8 cellular contexts compared by ENCODE assay signal in genomic region chr6:34792605-34793500, GRCh38. TPM values are rescaled to one million over a fixed set of nuclear protein-coding genes. Genes with fewer than 3 reads are reported as not detected.
DNase-seq lines count a peak whose midpoint lies in the region; ATAC-seq and TF ChIP-seq lines count a peak whose summit lies in the region.

No MANE protein-coding gene starts in this region.

- H3K4me1 ChIP-seq in DND-41 (ENCODE audit: insufficient read depth, low read length), result peaks cover 29% of the 10 kb centered on the region
- peaks cover 17% of the 10 kb centered on the region for H3K4me1 ChIP-seq in GM23338 (ENCODE audit: insufficient read depth)

- peaks cover 11% of the 10 kb centered on the region; the same call in 2 of the 3 replicates for H3K4me1 Mint-ChIP-seq in GM23338
- H3K4me1 Mint-ChIP-seq in activated naive CD8-positive, alpha-beta T cell (ENCODE audit: low read depth), result peaks cover 26% of the 10 kb centered on the region

- peak overlapping the region; percentile 99 for H3K4me3 Mint-ChIP-seq in GM23338
- peak overlapping the region; percentile 98 for H3K4me3 Mint-ChIP-seq in activated naive CD8-positive, alpha-beta T cell

- H3F3A ChIP-seq in GM23338 (replicated peaks; ENCODE audit: low read depth), result peaks cover 16% of the 10 kb centered on the region; the same call in 1 of the 2 replicates

- DNase-seq in DND-41 (no peak), GM23338 (ENCODE audit: low spot score) (peak; percentile 64), NCI-H226 (peak; percentile 4), glomerular visceral epithelial cell (ENCODE audit: extremely low spot score) (peak; percentile 39), occipital lobe (lab: John Stamatoyannopoulos, UW) (peak; percentile 8), NCI-H187 (lab: John Stamatoyannopoulos, UW) (no peak)
- DNase-seq in stimulated activated CD4-positive, alpha-beta T cell treated with anti-CD3 and anti-CD28 coated beads, Interleukin-4, amount 100 ng/mL, for 1 hour, result no peak

- peak overlapping the region; percentile 93 for H2AFZ ChIP-seq in DND-41 (ENCODE audit: low read depth, low read length)
- peak overlapping the region; percentile 4 for H2AFZ ChIP-seq in GM23338

- H3K4me3 ChIP-seq in DND-41 (ENCODE audit: low read depth in 1 of 2, low read length in 2 of 2) (peak overlapping the region; percentile 41 to 62), GM23338 (peak overlapping the region; percentile 75)

- peaks cover 57% of the 10 kb centered on the region for H3K79me2 ChIP-seq in DND-41 (ENCODE audit: insufficient read depth, low read length)
- H3K79me2 ChIP-seq in GM23338 (replicated peaks; ENCODE audit: insufficient read depth), result peaks cover 51% of the 10 kb centered on the region

- peaks cover 10% of the 10 kb centered on the region; the same call in 2 of the 3 replicates for H3K36me3 Mint-ChIP-seq in GM23338 (ENCODE audit: low read depth)
- peaks cover 7% of the 10 kb centered on the region for H3K36me3 Mint-ChIP-seq in activated naive CD8-positive, alpha-beta T cell

- ATAC-seq in DND-41 (ENCODE audit: insufficient read depth, low read depth) (no peak; the same call in 2 of the 3 replicates), GM23338 (peak; percentile 30)

- no peaks in the 10 kb centered on the region for H3K27me3 ChIP-seq in DND-41 (ENCODE audit: insufficient read depth, low read length, poor library complexity)
- no peaks in the 10 kb centered on the region for H3K27me3 ChIP-seq in GM23338 (ENCODE audit: insufficient read depth)

- H3K27me3 Mint-ChIP-seq in GM23338 (ENCODE audit: insufficient read depth, low read depth, poor library complexity), result peaks cover 3% of the 10 kb centered on the region
- H3K27me3 Mint-ChIP-seq in activated naive CD8-positive, alpha-beta T cell, result no peaks in the 10 kb centered on the region

- TF ChIP-seq CTCF in DND-41 (IDR thresholded peaks at IDR 0.05; ENCODE audit: borderline replicate concordance, extremely low read depth, low read length, poor library complexity, severe bottlenecking) (no peak), GM23338 (conservative IDR thresholded peaks at IDR 0.05; ENCODE audit: low read depth in 2 of 2) (no peak)

- H3K9me3 ChIP-seq in DND-41 (ENCODE audit: insufficient read depth, low read length, severe bottlenecking), result no peaks in the 10 kb centered on the region

- H3K9me3 Mint-ChIP-seq in GM23338, result peaks cover 2% of the 10 kb centered on the region; the same call in 1 of the 3 replicates
- H3K9me3 Mint-ChIP-seq in activated naive CD8-positive, alpha-beta T cell (ENCODE audit: low read depth), result no peaks in the 10 kb centered on the region

- peak overlapping the region; percentile 97 for H3K27ac Mint-ChIP-seq in GM23338
- H3K27ac Mint-ChIP-seq in activated naive CD8-positive, alpha-beta T cell, result peak overlapping the region; percentile 94

- H3K4me2 ChIP-seq in DND-41 (ENCODE audit: insufficient read depth, low read length) (peak overlapping the region; percentile 87), GM23338 (peak overlapping the region; percentile 91)

- H3K27ac ChIP-seq in DND-41 (ENCODE audit: low read length) (peak overlapping the region; percentile 72), GM23338 (ENCODE audit: low read depth) (peak overlapping the region; percentile 24)

- H4K20me1 ChIP-seq in DND-41 (ENCODE audit: insufficient read depth, low read length) (peaks cover 3% of the 10 kb centered on the region; the same call in 1 of the 2 replicates), GM23338 (replicated peaks; ENCODE audit: insufficient read depth) (peaks cover 6% of the 10 kb centered on the region; the same call in 1 of the 2 replicates)

- H3K9me2 ChIP-seq in GM23338 (ENCODE audit: insufficient read depth), result no peaks in the 10 kb centered on the region

- H3K36me3 ChIP-seq in DND-41 (ENCODE audit: insufficient read depth, low read length) (no peaks in the 10 kb centered on the region; the same call in 1 of the 2 replicates), GM23338 (ENCODE audit: insufficient read depth) (no peaks in the 10 kb centered on the region)

- H3K9ac ChIP-seq in DND-41 (ENCODE audit: low read depth, low read length), result peak overlapping the region; percentile 83

TF ChIP-seq in GM23338, 12 proteins besides CTCF, POLR2A, EP300 and RAD21:
- TF ChIP-seq CREB1 (CRISPR knock-in tag; IDR thresholded peaks at IDR 0.05; ENCODE audit: low read depth) (no peak), REST (IDR thresholded peaks at IDR 0.05; ENCODE audit: unreplicated experiment) (no peak), EZH2phosphoT487 (IDR thresholded peaks at IDR 0.05; ENCODE audit: unreplicated experiment) (no peak), ZNF114 (CRISPR knock-in tag; IDR thresholded peaks at IDR 0.05) (no peak)

RNA-seq across cellular contexts. Expression of gene BLTP3A, which starts 1.0 kb away (rescaled TPM):
- 15.3 and 18.4 TPM in 2 replicates for total RNA-seq in GM23338 (2014; rRNA removed; shearing (Covaris generic))
- polyA plus RNA-seq in GM23338 (2016; fragmentation: Nextera tagmentation; extraction: Ambion mirVana), result 2.9 and 3.4 TPM in 2 replicates
- 6.1 TPM for total RNA-seq in occipital lobe

RNA-seq across cellular contexts. Expression of gene SNRPC, which starts 35.5 kb away (rescaled TPM):
- 121 and 163 TPM in 2 replicates for total RNA-seq in GM23338 (2014; rRNA removed; shearing (Covaris generic))
- polyA plus RNA-seq in GM23338 (2016; fragmentation: Nextera tagmentation; extraction: Ambion mirVana), result 385 and 415 TPM in 2 replicates
- 20.6 TPM for total RNA-seq in occipital lobe

Comparison
In these comparisons a context has a peak if more than half of its experiments do, and no peak if none do; other contexts are left out.
1. DNase-seq: peak in GM23338 (single experiment), NCI-H226 (single experiment), glomerular visceral epithelial cell (single experiment) and occipital lobe (single experiment); none in DND-41 (single experiment), NCI-H187 (0 of 2) and stimulated activated CD4-positive, alpha-beta T cell treated with anti-CD3 and anti-CD28 coated beads, Interleukin-4, amount 100 ng/mL, for 1 hour (single experiment).